ENCODE assay signal across 11 cellular contexts in genomic region chr3:81723732-81724313, GRCh38. TPM values are rescaled to one million over a fixed set of nuclear protein-coding genes. Genes with fewer than 3 reads are reported as not detected.
DNase-seq lines count a peak whose midpoint lies in the region; ATAC-seq, FAIRE-seq and TF ChIP-seq lines count a peak whose summit lies in the region.
"Had no signal": no experiment of that assay in that cellular context is flagged by ENCODE, and none has a peak within 500 bp of the region (broad histone marks: within the 10 kb centered on the region; RNA-seq: fewer than 3 reads in every experiment).

No MANE protein-coding gene starts in this region.

- DNase-seq in AG04450 (ENCODE audit: low read depth, low spot score) (no peak), astrocyte of the hippocampus (ENCODE audit: low read depth, low spot score) (peak; percentile 66), kidney glomerular epithelial cell (lab: John Stamatoyannopoulos, UW) (peak; percentile 34), D721Med (ENCODE audit: insufficient read length, low spot score) (no peak), COR-L47 (lab: John Stamatoyannopoulos, UW) (no peak), cerebellar nuclear complex (lab: John Stamatoyannopoulos, UW) (no peak), sigmoid colon (no peak)
- DNase-seq: activated CD4-positive, alpha-beta T cell treated with anti-CD3 and anti-CD28 coated beads for 48 hours; Caco-2; small intestine had no signal

- H3K4me1 ChIP-seq in sigmoid colon = peaks cover 0 to 5% (median 0%) of the 10 kb centered on the region in 4 donors
- H3K4me1 ChIP-seq: Caco-2 had no signal

- FAIRE-seq in D721Med (lab: Jason Lieb, UNC) = no peak

- H3K4me3 ChIP-seq in AG04450 (ENCODE audit: low read depth, low read length) (no peak overlapping the region), sigmoid colon (no peak overlapping the region)

- no peak for TF ChIP-seq CTCF in AG04450 (IDR thresholded peaks at IDR 0.05; ENCODE audit: low read depth, low read length)
- TF ChIP-seq CTCF in D721Med (IDR thresholded peaks at IDR 0.05; ENCODE audit: insufficient read depth, missing control alignments) = no peak
- TF ChIP-seq CTCF in sigmoid colon (IDR thresholded peaks at IDR 0.05) = no peak

- WGBS in sigmoid colon, 2 donors = 77 to 80% methylated on average over 4 of the region's 4 CpGs

- peak; percentile 60 for ATAC-seq in HG02852 (IDR thresholded peaks at IDR 0.05; ENCODE audit: unreplicated experiment)

- H3K27ac ChIP-seq in AG04450 (ENCODE audit: low read depth, low read length) = peak overlapping the region; percentile 11
- H3K27ac ChIP-seq in sigmoid colon = no peak overlapping the region

- TF ChIP-seq EP300 in sigmoid colon (IDR thresholded peaks at IDR 0.05) = no peak

- H3K27me3 ChIP-seq in AG04450 (ENCODE audit: control insufficient read depth, insufficient read depth, low read length) (no peaks in the 10 kb centered on the region), sigmoid colon (no peaks in the 10 kb centered on the region)

- POLR2A ChIA-PET in AG04450 (lab: Yijun Ruan, JAX) = no interaction called here

- TF ChIP-seq POLR2A in sigmoid colon (IDR thresholded peaks at IDR 0.05) = no peak

- intact Hi-C loops in sigmoid colon (cut with DNase I) = no loop called here

- CTCF ChIA-PET in AG04450 (lab: Charles Lee) = interaction anchor here (0.6 kb wide), 1 partner anchor 233 kb away, joined by 4 read pairs; no protein-coding TSS in a partner anchor

- H3K9me3 ChIP-seq in AG04450 (ENCODE audit: control insufficient read depth, insufficient read depth, low read length) (no peaks in the 10 kb centered on the region), sigmoid colon (no peaks in the 10 kb centered on the region)
- H3K9me3 ChIP-seq: Caco-2 had no signal

- H3K36me3 ChIP-seq in sigmoid colon = no peaks in the 10 kb centered on the region

RNA-seq across cellular contexts. Expression of gene GBE1, which starts 37.6 kb away (rescaled TPM):
- polyA plus RNA-seq in AG04450 (2011; rRNA removed) (44.5 and 60.1 TPM in 2 replicates), sigmoid colon (10 to 100 TPM; 10.2 to 10.9 (median 10.8) TPM)
- 28.6 and 59.5 TPM in 2 replicates for polyA minus RNA-seq in AG04450 (2011; rRNA and poly(A)+ RNA removed)
- 10 to 100 TPM; 12.1 to 24.6 (median 20.4) TPM for total RNA-seq in sigmoid colon

Comparison
In these comparisons a context has a peak if more than half of its experiments do, and no peak if none do; other contexts are left out.
1. DNase-seq: peak in astrocyte of the hippocampus (single experiment) and kidney glomerular epithelial cell (single experiment); none in AG04450 (single experiment), D721Med (single experiment), COR-L47 (single experiment), cerebellar nuclear complex (0 of 2) and sigmoid colon (single experiment).